In genomic region chr1:158282421-158282820, GRCh38 we compare ENCODE assay signal across 23 cellular contexts. TPM values are rescaled to one million over a fixed set of nuclear protein-coding genes. Genes with fewer than 3 reads are reported as not detected.
"Had no signal": no experiment of that assay in that cellular context is flagged by ENCODE, and none has a peak within 500 bp of the region (broad histone marks: within the 10 kb centered on the region; RNA-seq: fewer than 3 reads in every experiment).

No MANE protein-coding gene starts in this region.

RNA-seq across cellular contexts. Expression of gene CD1C, which starts 7.3 kb away (rescaled TPM):
- total RNA-seq: activated CD4-positive, alpha-beta memory T cell treated with anti-CD3 and anti-CD28 coated beads for 36 hours; activated CD8-positive, alpha-beta memory T cell treated with anti-CD3 and anti-CD28 coated beads, Interleukin-2, amount 10 ng/mL, durations not matched to agents 7 days and 5 days; activated CD8-positive, alpha-beta T cell treated with anti-CD3 and anti-CD28 coated beads, Interleukin-2, amount 10 ng/mL, durations not matched to agents 7 days and 5 days; activated T-helper 2 cell treated with anti-CD3 and anti-CD28 coated beads, Interferon-gamma antibody, Interleukin-2, Interleukin-4, amounts not matched to agents 10 μg/mL and 5 μg/mL and 100 μg/mL, durations not matched to agents 14 hours and 24 hours and 36 hours; adrenal gland; chondrocyte; dermis microvascular lymphatic vessel endothelial cell; endothelial cell of umbilical vein; fibroblast of lung; fibroblast of villous mesenchyme; glomerular endothelial cell had no signal
- polyA plus RNA-seq: endothelial cell of umbilical vein, fibroblast of lung had no signal

RNA-seq across cellular contexts. Expression of gene CD1A, which starts 28.2 kb away (rescaled TPM):
- total RNA-seq: activated CD4-positive, alpha-beta memory T cell treated with anti-CD3 and anti-CD28 coated beads for 36 hours; activated CD8-positive, alpha-beta memory T cell treated with anti-CD3 and anti-CD28 coated beads, Interleukin-2, amount 10 ng/mL, durations not matched to agents 7 days and 5 days; activated naive CD4-positive, alpha-beta T cell treated with anti-CD3 and anti-CD28 coated beads for 36 hours; activated T-helper 1 cell treated with anti-CD3 and anti-CD28 coated beads, Interleukin-12 subunit alpha, Interleukin-12 subunit beta, Interleukin-2, Interleukin-4 antibody, amounts not matched to agents 30 ng/mL and 10 ng/mL and 1 ng/mL, durations not matched to agents 14 hours and 24 hours and 36 hours; activated T-helper 2 cell treated with anti-CD3 and anti-CD28 coated beads, Interferon-gamma antibody, Interleukin-2, Interleukin-4, amounts not matched to agents 10 μg/mL and 5 μg/mL and 100 μg/mL, durations not matched to agents 14 hours and 24 hours and 36 hours; aorta; body of pancreas; chondrocyte; dermis microvascular lymphatic vessel endothelial cell; endothelial cell of umbilical vein; fibroblast of lung; fibroblast of villous mesenchyme; gastroesophageal sphincter; glomerular endothelial cell; heart right ventricle; T-helper 17 cell had no signal
- polyA plus RNA-seq: adrenal gland, endothelial cell of umbilical vein, fibroblast of lung had no signal

RNA-seq across cellular contexts. Expression of gene CD1B, which starts 48.9 kb away (rescaled TPM):
- total RNA-seq: activated CD4-positive, alpha-beta memory T cell treated with anti-CD3 and anti-CD28 coated beads for 36 hours; activated CD4-positive, alpha-beta T cell treated with anti-CD3 and anti-CD28 coated beads for 36 hours; activated CD4-positive, alpha-beta T cell treated with anti-CD3 and anti-CD28 coated beads, Interleukin-2, amount 10 ng/mL, durations not matched to agents 24 days and 14 days; activated CD8-positive, alpha-beta memory T cell treated with anti-CD3 and anti-CD28 coated beads for 36 hours; activated CD8-positive, alpha-beta memory T cell treated with anti-CD3 and anti-CD28 coated beads, Interleukin-2, amount 10 ng/mL, durations not matched to agents 7 days and 5 days; activated CD8-positive, alpha-beta T cell treated with anti-CD3 and anti-CD28 coated beads, Interleukin-2, amount 10 ng/mL, durations not matched to agents 7 days and 5 days; activated naive CD4-positive, alpha-beta T cell treated with anti-CD3 and anti-CD28 coated beads for 36 hours; activated naive CD8-positive, alpha-beta T cell treated with anti-CD3 and anti-CD28 coated beads for 36 hours; activated T-helper 1 cell treated with anti-CD3 and anti-CD28 coated beads, Interleukin-12 subunit alpha, Interleukin-12 subunit beta, Interleukin-2, Interleukin-4 antibody, amounts not matched to agents 30 ng/mL and 10 ng/mL and 1 ng/mL, durations not matched to agents 14 hours and 24 hours and 36 hours; activated T-helper 2 cell treated with anti-CD3 and anti-CD28 coated beads, Interferon-gamma antibody, Interleukin-2, Interleukin-4, amounts not matched to agents 10 μg/mL and 5 μg/mL and 100 μg/mL, durations not matched to agents 14 hours and 24 hours and 36 hours; adrenal gland; aorta; chondrocyte; dermis microvascular lymphatic vessel endothelial cell; endothelial cell of umbilical vein; esophagus squamous epithelium; fibroblast of lung; fibroblast of villous mesenchyme; gastroesophageal sphincter; glomerular endothelial cell; T-helper 17 cell had no signal
- polyA plus RNA-seq: adrenal gland, aorta, endothelial cell of umbilical vein, fibroblast of lung had no signal
